In the genomic region with DNA sequence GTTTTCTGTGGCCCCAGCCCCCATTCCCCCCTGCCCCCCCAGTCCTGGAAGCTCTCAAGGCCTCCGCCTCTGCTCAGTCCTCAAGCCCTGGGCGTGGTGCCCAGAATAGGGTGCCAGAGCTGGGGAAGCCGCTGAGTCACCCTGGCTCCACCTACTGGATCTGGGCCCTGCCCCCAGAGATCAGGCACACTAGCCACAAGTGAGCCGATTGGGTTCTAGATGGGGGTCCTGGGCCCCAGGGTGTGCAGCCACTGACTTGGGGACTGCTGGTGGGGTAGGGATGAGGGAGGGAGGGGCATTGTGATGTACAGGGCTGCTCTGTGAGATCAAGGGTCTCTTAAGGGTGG, we compare ENCODE assay signal across 6 cellular contexts. TPM values are rescaled to one million over a fixed set of nuclear protein-coding genes. Genes with fewer than 3 reads are reported as not detected.
DNase-seq lines count a peak whose midpoint lies in the region; ATAC-seq and TF ChIP-seq lines count a peak whose summit lies in the region.

No MANE protein-coding gene starts in this region.

- DNase-seq in A172 (ENCODE audit: low spot score) (peak; percentile 97), MV-4-11 (lab: John Stamatoyannopoulos, UW) (peak; percentile 82), kidney tubule cell (ENCODE audit: low spot score) (peak; percentile 92), upper lobe of right lung (peak; percentile 98), NCI-H1048 (lab: John Stamatoyannopoulos, UW) (no peak)
- peak; percentile 61 for DNase-seq in activated naive CD4-positive, alpha-beta T cell treated with anti-CD3 and anti-CD28 coated beads, Interleukin-2, amount 50 U/mL, for 16 hours

- no peak for TF ChIP-seq CTCF in upper lobe of right lung (IDR thresholded peaks at IDR 0.05)

- peaks cover 85% of the 10 kb centered on the region for H3K36me3 ChIP-seq in upper lobe of right lung

- intact Hi-C loops in upper lobe of right lung (cut with DNase I), result no loop called here

- peak overlapping the region; percentile 81 for H3K27ac ChIP-seq in upper lobe of right lung

- ATAC-seq in upper lobe of right lung, result peak; percentile 91

- no peaks in the 10 kb centered on the region for H3K27me3 ChIP-seq in upper lobe of right lung

- peaks cover 54% of the 10 kb centered on the region for H3K4me1 ChIP-seq in upper lobe of right lung

- H3K9me3 ChIP-seq in upper lobe of right lung, result no peaks in the 10 kb centered on the region

- H3K4me3 ChIP-seq in upper lobe of right lung, result peak overlapping the region; percentile 29

RNA-seq across cellular contexts. Expression of a gene that starts 5.7 kb away (rescaled TPM):
- 422 and 446 TPM in 2 replicates for total RNA-seq in A172 (2014; rRNA removed; shearing (Covaris generic))
- total RNA-seq in upper lobe of right lung, result 295 TPM

RNA-seq across cellular contexts. Expression of a gene that starts 17.3 kb away (rescaled TPM):
- 0.62 and 0.65 TPM in 2 replicates for total RNA-seq in A172 (2014; rRNA removed; shearing (Covaris generic))
- total RNA-seq in upper lobe of right lung, result 19.0 TPM

RNA-seq across cellular contexts. Expression of a gene that starts 21.0 kb away (rescaled TPM):
- total RNA-seq in A172 (2014; rRNA removed; shearing (Covaris generic)), result 633 and 926 TPM in 2 replicates
- 152 TPM for total RNA-seq in upper lobe of right lung

RNA-seq across cellular contexts. Expression of a gene that starts 41.3 kb away (rescaled TPM):
- 3.0 and 8.8 TPM in 2 replicates for total RNA-seq in A172 (2014; rRNA removed; shearing (Covaris generic))
- 3.8 TPM for total RNA-seq in upper lobe of right lung

RNA-seq across cellular contexts. Expression of a gene that starts 41.4 kb away (rescaled TPM):
- 182 and 190 TPM in 2 replicates for total RNA-seq in A172 (2014; rRNA removed; shearing (Covaris generic))
- 63.2 TPM for total RNA-seq in upper lobe of right lung

Comparison
In these comparisons a context has a peak if more than half of its experiments do, and no peak if none do; other contexts are left out.
1. RNA of a gene that starts 17.3 kb away (total RNA-seq): 19.0 TPM in upper lobe of right lung (single experiment); 0.62 to 0.65 TPM in A172; every median in the first group is over 10 times any median in the second.